Comparison of ENCODE assay signal across 8 cellular contexts in genomic region chr7:38049679-38050078, GRCh38.
"Had no signal": no experiment of that assay in that cellular context is flagged by ENCODE, and none has a peak within 500 bp of the region (broad histone marks: within the 10 kb centered on the region; RNA-seq: fewer than 3 reads in every experiment).

No MANE protein-coding gene starts in this region.

- DNase-seq: GDM1, GF-D8 had no signal

- ATAC-seq: GM12878 had no signal

- FAIRE-seq: G401.6, GM12878, GM12891, GM12892, GM18507, GM19239 had no signal

- H3K4me3 ChIP-seq: GM12878 had no signal
